In genomic region chr14:73634333-73634833, GRCh38 we compare ENCODE assay signal across 9 cellular contexts. TPM values are rescaled to one million over a fixed set of nuclear protein-coding genes. Genes with fewer than 3 reads are reported as not detected.
DNase-seq lines count a peak whose midpoint lies in the region; ATAC-seq and TF ChIP-seq lines count a peak whose summit lies in the region.
"Had no signal": no experiment of that assay in that cellular context is flagged by ENCODE, and none has a peak within 500 bp of the region (broad histone marks: within the 10 kb centered on the region; RNA-seq: fewer than 3 reads in every experiment).

No MANE protein-coding gene starts in this region.

- 14 to 16% methylated on average over 31 of the region's 31 CpGs for WGBS in sigmoid colon, 2 donors

- H3K4me3 ChIP-seq in iPS-11a (ENCODE audit: low read depth, low read length): peak overlapping the region; percentile 51
- H3K4me3 ChIP-seq in sigmoid colon: peak overlapping the region; percentile 33 to 62 (median 52)

- ATAC-seq in GM19324 (IDR thresholded peaks at IDR 0.05; ENCODE audit: low FRiP score, unreplicated experiment) (no peak), GM19467 (IDR thresholded peaks at IDR 0.05; ENCODE audit: unreplicated experiment) (no peak)

- intact Hi-C loops in Calu3 (cut with micrococcal nuclease; ENCODE audit: unreplicated experiment): loop anchor here (5.0 kb wide), 1 partner anchor 142 kb away; the partner anchor contains the start of gene RIOX1
- intact Hi-C loops in sigmoid colon (cut with DNase I): loop anchor here (1.0 to 10.0 kb wide), 3 partner anchors 62 to 340 kb away; no protein-coding TSS in a partner anchor

- TF ChIP-seq CTCF in Calu3 (IDR thresholded peaks at IDR 0.05; ENCODE audit: unreplicated experiment) (no peak), sigmoid colon (IDR thresholded peaks at IDR 0.05) (peak in 3 of 4 experiments; percentile 18 to 33 (median 33))

- CTCF ChIA-PET in Calu3 (lab: Charles Lee): interaction anchor here (0.6 to 1.3 kb wide), 3 partner anchors 10 to 223 kb away, joined by 3 read pairs; partner anchors contain the start of gene DNAL1

- H3K27ac ChIP-seq in angular gyrus (ENCODE audit: low read depth, low read length) (peak overlapping the region; percentile 52), sigmoid colon (peak overlapping the region; percentile 33 to 70 (median 59))
- H3K27ac ChIP-seq: HL-60 had no signal

- DNase-seq in Calu3 (peak; percentile 52), HuH-7 (ENCODE audit: low spot score) (peak; percentile 58), sigmoid colon (peak; percentile 72), H4 (ENCODE audit: low spot score) (no peak)

- peaks cover 8% of the 10 kb centered on the region for H3K36me3 Mint-ChIP-seq in Calu3 (ENCODE audit: insufficient read depth, unreplicated experiment)

- no peak overlapping the region for H3K27ac Mint-ChIP-seq in Calu3 (ENCODE audit: unreplicated experiment)

- BruUV-seq in Calu3 (replicated peaks; lab: Mats Ljungman, UMichigan): no TSS peak

- no peaks in the 10 kb centered on the region for H3K4me1 Mint-ChIP-seq in Calu3 (ENCODE audit: low read depth, unreplicated experiment)

- H3K27me3 ChIP-seq in sigmoid colon: no peaks in the 10 kb centered on the region

- H3K9me3 Mint-ChIP-seq in Calu3 (ENCODE audit: low read depth, unreplicated experiment): no peaks in the 10 kb centered on the region

- H3K9me3 ChIP-seq in sigmoid colon: no peaks in the 10 kb centered on the region

- H3K27me3 Mint-ChIP-seq in Calu3 (ENCODE audit: unreplicated experiment): no peaks in the 10 kb centered on the region

- no peak for TF ChIP-seq POLR2A in sigmoid colon (IDR thresholded peaks at IDR 0.05)

- peaks cover 0 to 16% (median 6%) of the 10 kb centered on the region in 4 donors for H3K4me1 ChIP-seq in sigmoid colon

- TF ChIP-seq EP300 in sigmoid colon (IDR thresholded peaks at IDR 0.05): no peak

- H3K36me3 ChIP-seq in sigmoid colon: no peaks in the 10 kb centered on the region

- peak overlapping the region; percentile 79 for H3K4me3 Mint-ChIP-seq in Calu3 (ENCODE audit: low read depth, unreplicated experiment)

RNA-seq across cellular contexts. Expression of gene DNAL1, which starts 10.4 kb away (rescaled TPM):
- 15.2 and 17.0 TPM in 2 replicates for total RNA-seq in Calu3 (2022)
- 10 to 100 TPM in 2 of 4 donors, 1 to 10 TPM in 2; 5.6 to 20.0 (median 9.6) TPM for total RNA-seq in sigmoid colon
- 1 to 10 TPM; 4.6 to 9.0 (median 5.1) TPM for polyA plus RNA-seq in sigmoid colon
- 8.1 and 14.4 TPM in 2 replicates for total RNA-seq in H4 (2014; rRNA removed; shearing (Covaris generic))

RNA-seq across cellular contexts. Expression of gene ACOT6, which starts 22.1 kb away (rescaled TPM):
- total RNA-seq in Calu3 (2022): not detected in 2 replicates
- total RNA-seq in sigmoid colon: not detected
- polyA plus RNA-seq in sigmoid colon: not detected
- not detected in 2 replicates for total RNA-seq in H4 (2014; rRNA removed; shearing (Covaris generic))

RNA-seq across cellular contexts. Expression of gene ACOT4, which starts 42.7 kb away (rescaled TPM):
- 1.1 and 1.6 TPM in 2 replicates for total RNA-seq in Calu3 (2022)
- total RNA-seq in sigmoid colon: 1 to 10 TPM in 1 of 4 donors, under 1 TPM in 3; 0.33 to 2.2 (median 0.45) TPM
- polyA plus RNA-seq in sigmoid colon: 1 to 10 TPM; 2.2 to 3.7 (median 3.6) TPM
- total RNA-seq in H4 (2014; rRNA removed; shearing (Covaris generic)): 0.19 TPM in 1 of 2 replicates, not detected in the other
